ENCODE assay signal across 23 cellular contexts in the genomic region with DNA sequence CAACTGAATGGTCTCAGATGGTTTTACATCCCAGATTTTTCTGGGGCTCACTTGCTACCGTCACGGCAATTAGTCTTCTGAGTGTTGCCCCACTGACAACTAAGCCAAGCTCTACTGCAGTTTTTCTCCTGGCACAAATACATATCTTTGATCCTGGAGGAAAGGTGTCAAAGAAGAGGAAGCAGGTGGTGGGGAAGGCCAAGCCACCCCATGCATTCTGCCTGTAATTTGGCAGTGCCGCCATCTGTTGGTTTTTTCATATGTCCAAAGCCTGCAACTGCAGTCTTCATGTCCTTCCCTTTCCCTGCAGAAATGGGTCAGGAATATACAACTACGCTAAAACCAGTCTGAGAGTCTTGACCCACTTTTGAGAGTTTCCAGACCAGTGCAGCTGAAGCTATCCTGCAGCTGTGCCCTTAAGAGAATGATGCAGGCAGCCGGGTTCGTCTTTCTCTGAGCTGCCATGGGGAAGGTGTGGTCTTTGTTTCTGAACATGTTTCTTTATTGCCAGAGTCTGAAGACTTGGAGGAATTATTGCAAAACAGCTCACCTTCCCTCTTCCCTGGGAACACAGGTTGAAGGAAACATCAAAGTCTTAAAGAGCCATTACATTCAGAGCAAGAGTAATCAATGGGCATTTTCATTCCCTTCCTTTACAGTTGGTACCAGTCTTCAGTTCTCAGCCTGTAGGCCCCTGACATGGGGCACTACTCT.
DNase-seq lines count a peak whose midpoint lies in the region; ATAC-seq, FAIRE-seq and TF ChIP-seq lines count a peak whose summit lies in the region.
"Had no signal": no experiment of that assay in that cellular context is flagged by ENCODE, and none has a peak within 500 bp of the region (broad histone marks: within the 10 kb centered on the region; RNA-seq: fewer than 3 reads in every experiment).

No MANE protein-coding gene starts in this region.

- H3K36me3 ChIP-seq in HCT116 (ENCODE audit: control insufficient read depth in 1 of 2, insufficient read depth in 2 of 2, low read length in 2 of 2) (no peaks in the 10 kb centered on the region), H1 (ENCODE audit: control insufficient read depth in 2 of 4, insufficient read depth in 4 of 4, low read length in 3 of 4) (no peaks in the 10 kb centered on the region), mesendoderm (ENCODE audit: control insufficient read depth, insufficient read depth, low read length) (no peaks in the 10 kb centered on the region)
- H3K36me3 ChIP-seq: BLaER1, HAP-1, MG63, SJSA1 had no signal

- H3K27ac ChIP-seq in HCT116 (ENCODE audit: low read depth, low read length) (no peak overlapping the region), H1 (ENCODE audit: low read depth, low read length) (no peak overlapping the region), mesendoderm (ENCODE audit: low read depth, low read length) (no peak overlapping the region)
- H3K27ac ChIP-seq: BLaER1, HL-60, SJSA1 had no signal

- H2AK5ac ChIP-seq in H1 (ENCODE audit: low read depth, low read length) (no peak overlapping the region), mesendoderm (ENCODE audit: low read length) (no peak overlapping the region)

- RAD21 ChIA-PET in HCT116 (lab: Charles Lee; ENCODE audit: low non-redundant PET in 1 of 2, low total read pairs in 2 of 2, uncharacterized antibody in 2 of 2, unreplicated experiment in 2 of 2), result no interaction called here

- BruUV-seq in HCT116 (replicated peaks; lab: Mats Ljungman, UMichigan), result no TSS peak

- H3K4ac ChIP-seq in H1 (replicated peaks; ENCODE audit: insufficient read length, low read depth, low read length) (no peak overlapping the region), mesendoderm (ENCODE audit: low read depth, low read length) (no peak overlapping the region)

- no peak overlapping the region for H4K91ac ChIP-seq in H1 (replicated peaks; ENCODE audit: insufficient read length, low read length)

- H3K9ac ChIP-seq in HCT116 (ENCODE audit: low read length), result no peak overlapping the region
- no peak overlapping the region for H3K9ac ChIP-seq in H1 (replicated peaks in 1 of 4; ENCODE audit: extremely low read depth in 1 of 4, low read depth in 3 of 4, low read length in 3 of 4)
- no peak overlapping the region for H3K9ac ChIP-seq in mesendoderm (ENCODE audit: low read length)
- H3K9ac ChIP-seq: BLaER1 had no signal

- H3K18ac ChIP-seq in H1 (ENCODE audit: extremely low read depth, low read length) (no peak overlapping the region), mesendoderm (ENCODE audit: low read length) (peak overlapping the region; percentile 20)

- H2AFZ ChIP-seq in HCT116 (ENCODE audit: low read depth, low read length, poor library complexity, severe bottlenecking), result no peak overlapping the region
- no peak overlapping the region for H2AFZ ChIP-seq in H1 (ENCODE audit: low read length)

- H4K5ac ChIP-seq in H1 (ENCODE audit: insufficient read length, low read depth, low read length) (no peak overlapping the region), mesendoderm (ENCODE audit: low read length) (no peak overlapping the region)

- no peaks in the 10 kb centered on the region for H3K9me3 ChIP-seq in HCT116 (ENCODE audit: control insufficient read depth in 1 of 2, insufficient read depth in 1 of 2, low read depth in 1 of 2, low read length in 2 of 2)
- H3K9me3 ChIP-seq in H1 (ENCODE audit: insufficient read depth in 2 of 2, low read depth in 1 of 2, low read length in 1 of 2), result no peaks in the 10 kb centered on the region
- H3K9me3 ChIP-seq: BLaER1, HAP-1, MG63, SJSA1 had no signal

- H4K20me1 ChIP-seq in HCT116 (ENCODE audit: insufficient read depth) (no peaks in the 10 kb centered on the region), H1 (replicated peaks in 1 of 2; ENCODE audit: control insufficient read depth in 1 of 2, insufficient read depth in 2 of 2, low read length in 2 of 2) (no peaks in the 10 kb centered on the region)
- H4K20me1 ChIP-seq: BLaER1 had no signal

- H3K27me3 Mint-ChIP-seq in immature natural killer cell (ENCODE audit: low read depth in 3 of 3), result peaks cover 2 to 11% (median 4%) of the 10 kb centered on the region in 3 donors
- H3K27me3 Mint-ChIP-seq: CD4-positive, alpha-beta memory T cell had no signal

- H3K27me3 ChIP-seq in HCT116 (ENCODE audit: insufficient read depth, low read length) (peaks cover 12% of the 10 kb centered on the region), H1 (replicated peaks in 1 of 4; ENCODE audit: control insufficient read depth in 3 of 4, extremely low read depth in 1 of 4, insufficient read depth in 3 of 4, low read length in 3 of 4) (no peaks in the 10 kb centered on the region), mesendoderm (ENCODE audit: insufficient read depth, low read length, poor library complexity) (no peaks in the 10 kb centered on the region)
- H3K27me3 ChIP-seq: BLaER1 had no signal

- H3K36me3 Mint-ChIP-seq in immature natural killer cell, result no peaks in the 10 kb centered on the region
- H3K36me3 Mint-ChIP-seq: CD4-positive, alpha-beta memory T cell had no signal

- DNase-seq in HCT116 (ENCODE audit: low read depth, low spot score) (no peak), SK-MEL-5 (ENCODE audit: low read depth, low spot score) (peak; percentile 32), H1 (ENCODE audit: low read depth in 1 of 2, low spot score in 2 of 2) (no peak), mesendoderm (no peak), immature natural killer cell (no peak), NCI-H510A (lab: John Stamatoyannopoulos, UW) (no peak), COR-L47 (lab: John Stamatoyannopoulos, UW) (no peak)
- no peak for DNase-seq in effector CD4-positive, alpha-beta T cell
- DNase-seq: CD4-positive, alpha-beta memory T cell; DND-41; IMR-90; Karpas-422; MG63; NCI-H1092; NCI-H146; NCI-H2029 treated with DMSO at 0.1 percent for 48 hours; NCI-H524 had no signal

- in situ Hi-C loops in SK-MEL-5 (cut with HindIII; ENCODE audit: low pct_unique_long_range_greater_than_20kb, low sequenced_read_pairs), result no loop called here

- no peak overlapping the region for H3K14ac ChIP-seq in H1 (ENCODE audit: insufficient read length)

- H3K23me2 ChIP-seq in H1 (ENCODE audit: low read depth, low read length), result no peaks in the 10 kb centered on the region; the same call in 1 of the 2 replicates

- intact Hi-C loops in HCT116 (cut with micrococcal nuclease), result no loop called here

- TF ChIP-seq EP300 in H1 (IDR thresholded peaks at IDR 0.05; ENCODE audit: borderline replicate concordance in 1 of 2, low read depth in 2 of 2, low read length in 2 of 2), result no peak

- no peak overlapping the region for H3K27ac Mint-ChIP-seq in immature natural killer cell
- H3K27ac Mint-ChIP-seq: CD4-positive, alpha-beta memory T cell had no signal

- H3K9me2 ChIP-seq in HCT116 (ENCODE audit: insufficient read depth), result no peaks in the 10 kb centered on the region

- no peak overlapping the region for H2BK20ac ChIP-seq in H1 (ENCODE audit: low read length)

- peaks cover 1 to 9% of the 10 kb centered on the region in 2 experiments for H3K4me1 ChIP-seq in HCT116 (ENCODE audit: control insufficient read depth in 1 of 2, insufficient read depth in 2 of 2, low read length in 2 of 2)
- H3K4me1 ChIP-seq in H1 (replicated peaks in 1 of 4; ENCODE audit: control insufficient read depth in 3 of 4, insufficient read depth in 4 of 4, low read length in 3 of 4), result peaks cover 0 to 14% (median 1%) of the 10 kb centered on the region in 4 experiments; a peak in 2 of 7 replicates
- H3K4me1 ChIP-seq in mesendoderm (ENCODE audit: control insufficient read depth, low read depth, low read length), result peaks cover 8% of the 10 kb centered on the region
- H3K4me1 ChIP-seq: BLaER1 had no signal

- no peaks in the 10 kb centered on the region for H3K4me1 Mint-ChIP-seq in immature natural killer cell
- H3K4me1 Mint-ChIP-seq: CD4-positive, alpha-beta memory T cell had no signal

- no peak overlapping the region for H3K56ac ChIP-seq in H1 (replicated peaks; ENCODE audit: insufficient read length, low read depth, low read length)
- no peak overlapping the region for H3K56ac ChIP-seq in mesendoderm (ENCODE audit: low read length)

- H3K4me3 ChIP-seq in HCT116 (replicated peaks in 1 of 2; ENCODE audit: low read depth in 1 of 2, low read length in 2 of 2) (no peak overlapping the region), H1 (ENCODE audit: extremely low read depth in 1 of 4, insufficient read depth in 2 of 4, low read depth in 3 of 4, low read length in 4 of 4) (no peak overlapping the region), mesendoderm (ENCODE audit: low read length) (no peak overlapping the region)
- H3K4me3 ChIP-seq: BLaER1, HAP-1, MG63, SJSA1 had no signal

- no peak for TF ChIP-seq CTCF in HCT116 (IDR thresholded peaks at IDR 0.05 in 2 of 3, conservative IDR thresholded peaks at IDR 0.05 in 1 of 3; ENCODE audit: borderline replicate concordance in 1 of 3, insufficient read depth in 1 of 3, low read depth in 2 of 3, low read length in 2 of 3)
- no peak for TF ChIP-seq CTCF in H1 (IDR thresholded peaks at IDR 0.05; ENCODE audit: control extremely low read depth in 1 of 3, insufficient read depth in 1 of 3, low read depth in 1 of 3, low read length in 3 of 3)

- H3K4me2 ChIP-seq in HCT116 (ENCODE audit: low read length) (no peak overlapping the region), H1 (ENCODE audit: insufficient read depth in 1 of 2, low read depth in 2 of 2, low read length in 2 of 2) (no peak overlapping the region), mesendoderm (ENCODE audit: low read length) (no peak overlapping the region)
- H3K4me2 ChIP-seq: BLaER1 had no signal

- no peak for FAIRE-seq in H1 (lab: Jason Lieb, UNC)
- FAIRE-seq: G401.6 had no signal

- WGBS in H1 (ENCODE audit: extremely low coverage in 1 of 2, insufficient coverage in 1 of 2, insufficient read length in 1 of 2, insufficient replicate concordance in 2 of 2, low coverage in 1 of 2, low lambda C conversion rate in 2 of 2, missing lambda C conversion rate in 1 of 2), 2 experiments, result 95% methylated on average over 6 of the region's 6 CpGs; no CpG with 5 or more reads in 1 of the 2 experiments
- no CpG with 5 or more reads among the region's 6 CpGs for WGBS in mesendoderm (ENCODE audit: extremely low coverage, insufficient coverage, low lambda C conversion rate)

- no peak overlapping the region for H3K23ac ChIP-seq in H1 (ENCODE audit: insufficient read length)
- no peak overlapping the region for H3K23ac ChIP-seq in mesendoderm (ENCODE audit: low read length)

- TF ChIP-seq POLR2A in HCT116 (IDR thresholded peaks at IDR 0.05; ENCODE audit: borderline replicate concordance, extremely low read depth, insufficient read depth, insufficient read length) (no peak), H1 (IDR thresholded peaks at IDR 0.05; ENCODE audit: control extremely low read depth in 1 of 2, low read depth in 2 of 2, low read length in 2 of 2) (no peak)

- 0 out of 2 replicates have a peak, but pooled peaks have one; percentile 12 for TF ChIP-seq RAD21 in HCT116 (IDR thresholded peaks at IDR 0.05; ENCODE audit: low read depth)
- peak in 1 of 2 experiments; percentile 22; a peak in 1 of 4 replicates for TF ChIP-seq RAD21 in H1 (IDR thresholded peaks at IDR 0.05 in 1 of 2, conservative IDR thresholded peaks at IDR 0.05 in 1 of 2; ENCODE audit: low read depth in 2 of 2, low read length in 2 of 2)

- H3K79me1 ChIP-seq in H1 (ENCODE audit: low read depth, low read length), result no peaks in the 10 kb centered on the region; the same call in 1 of the 2 replicates
- no peaks in the 10 kb centered on the region for H3K79me1 ChIP-seq in mesendoderm (ENCODE audit: low read length)

- no peak for ATAC-seq in HCT116
- ATAC-seq: Panc1 had no signal

- H2BK120ac ChIP-seq in H1 (replicated peaks; ENCODE audit: low read depth, low read length) (no peak overlapping the region), mesendoderm (ENCODE audit: low read depth, low read length) (no peak overlapping the region)

- H4K8ac ChIP-seq in H1 (ENCODE audit: extremely low read depth, insufficient read depth, low read length) (no peak overlapping the region), mesendoderm (ENCODE audit: low read depth, low read length) (no peak overlapping the region)

- H3K9me3 Mint-ChIP-seq in immature natural killer cell, result no peaks in the 10 kb centered on the region
- H3K9me3 Mint-ChIP-seq: CD4-positive, alpha-beta memory T cell had no signal

- POLR2A ChIA-PET in HCT116 (lab: Charles Lee) (no interaction called here), H1 (lab: Charles Lee; ENCODE audit: partially characterized antibody) (no interaction called here)

- no peak overlapping the region for H2BK12ac ChIP-seq in H1 (ENCODE audit: low read depth, low read length)

- H2BK15ac ChIP-seq in H1 (ENCODE audit: low read length), result no peak overlapping the region
- no peak overlapping the region for H2BK15ac ChIP-seq in mesendoderm (replicated peaks; ENCODE audit: low read depth)

- CTCF ChIA-PET in HCT116 (lab: Charles Lee) (no interaction called here), H1 (lab: Charles Lee; ENCODE audit: partially characterized antibody) (interaction anchor here (0.9 to 3.0 kb wide), 11 partner anchors 9 to 185 kb away, joined by 3 to 20 read pairs (median 8); a partner anchor contains a TSS)

- H3K79me2 ChIP-seq in HCT116 (ENCODE audit: insufficient read depth, low read length), result no peaks in the 10 kb centered on the region
- H3K79me2 ChIP-seq in H1 (ENCODE audit: control insufficient read depth in 1 of 2, insufficient read depth in 2 of 2, low read length in 2 of 2), result no peaks in the 10 kb centered on the region
- no peaks in the 10 kb centered on the region for H3K79me2 ChIP-seq in mesendoderm (ENCODE audit: control insufficient read depth, insufficient read depth, low read length)

- H3K4me3 Mint-ChIP-seq in immature natural killer cell, result no peak overlapping the region
- H3K4me3 Mint-ChIP-seq: CD4-positive, alpha-beta memory T cell had no signal

- H2BK5ac ChIP-seq in H1 (ENCODE audit: low read depth, low read length) (no peak overlapping the region), mesendoderm (ENCODE audit: low read length) (no peak overlapping the region)
